In the genomic region with DNA sequence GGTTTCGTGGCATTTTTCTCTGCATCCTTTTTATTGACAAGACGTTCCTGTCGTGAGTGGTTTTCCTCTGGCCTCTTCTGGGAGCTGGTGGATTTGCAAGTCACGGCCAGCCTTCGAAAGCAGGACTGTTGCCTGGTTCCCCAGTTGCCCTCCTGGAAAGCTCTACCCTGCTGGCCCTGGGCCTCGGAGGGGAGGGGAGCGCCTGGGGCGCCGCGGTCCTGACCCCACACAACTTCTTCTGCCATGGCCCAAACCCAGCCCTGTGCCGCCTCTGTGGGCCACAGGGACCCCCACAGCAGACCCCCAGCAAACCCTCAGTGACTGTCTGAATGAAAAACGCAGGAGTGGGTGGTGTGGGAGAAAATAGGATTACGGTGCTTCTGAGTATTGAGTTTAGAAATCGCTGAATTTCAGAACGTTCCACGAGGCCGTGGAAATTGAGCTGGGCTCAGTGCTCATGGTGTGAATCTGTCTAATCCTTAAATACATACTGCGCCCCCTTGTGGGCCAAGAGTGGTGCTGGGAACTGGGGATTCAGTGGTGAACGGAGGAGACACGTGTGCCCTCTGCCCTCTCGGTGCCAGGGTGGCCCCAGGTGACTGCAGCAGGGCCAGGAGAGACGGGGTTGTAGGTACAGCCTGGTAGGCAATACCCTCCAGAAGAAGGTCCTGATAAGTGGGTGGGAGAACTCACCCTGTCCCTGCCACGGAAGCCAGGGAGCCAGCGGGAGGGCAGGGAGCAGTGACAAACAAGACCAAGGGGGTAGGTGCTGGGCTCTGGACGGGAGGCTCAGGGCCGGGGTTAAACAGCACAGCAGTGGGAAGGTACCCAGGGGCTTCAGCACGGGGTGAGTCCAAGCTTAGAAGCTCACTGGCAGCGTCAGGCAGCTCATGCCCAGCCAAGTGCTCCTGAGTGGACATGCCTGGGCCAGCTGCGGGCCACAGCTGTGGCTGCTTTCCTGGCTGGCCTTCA, we compare ENCODE assay signal across 8 cellular contexts.
A peak's percentile ranks its signal among the peaks of the same experiment; 100 is the strongest.
DNase-seq lines count a peak whose midpoint lies in the region; ATAC-seq and TF ChIP-seq lines count a peak whose summit lies in the region.

No MANE protein-coding gene starts in this region.

- no peaks in the 10 kb centered on the region for H3K79me2 ChIP-seq in OCI-LY1 (ENCODE audit: insufficient read depth, low read length)

- POLR2A ChIA-PET in HEK293T (lab: Yijun Ruan, JAX), result interaction anchor here (1.4 kb wide), 1 partner anchor 8 kb away, joined by 7 read pairs; no protein-coding TSS in a partner anchor

- no peak overlapping the region for H3K4me3 ChIP-seq in BE2C (ENCODE audit: low read depth, low read length)
- H3K4me3 ChIP-seq in OCI-LY1 (ENCODE audit: low read depth, low read length, poor library complexity, severe bottlenecking), result no peak overlapping the region
- H3K4me3 ChIP-seq in esophagus squamous epithelium, result no peak overlapping the region

- H3K9me3 ChIP-seq in BE2C (no peaks in the 10 kb centered on the region), OCI-LY1 (ENCODE audit: low read length) (no peaks in the 10 kb centered on the region), esophagus squamous epithelium (no peaks in the 10 kb centered on the region)

- TF ChIP-seq CTCF in BE2C (IDR thresholded peaks at IDR 0.05; ENCODE audit: low read depth, low read length) (peak; percentile 77), OCI-LY1 (IDR thresholded peaks at IDR 0.05; ENCODE audit: low read length) (peak; percentile 70), esophagus squamous epithelium (IDR thresholded peaks at IDR 0.05) (peak; percentile 34 to 69 (median 46)), nephron (IDR thresholded peaks at IDR 0.05; ENCODE audit: unreplicated experiment in 3 of 3) (peak; percentile 51 to 70 (median 62))

- H3K9me3 Mint-ChIP-seq in nephron, result no peaks in the 10 kb centered on the region

- 27 to 37% methylated on average over 18 to 20 of the region's 29 CpGs for WGBS in esophagus squamous epithelium, 2 donors

- no peaks in the 10 kb centered on the region for H3F3A ChIP-seq in OCI-LY1 (ENCODE audit: insufficient read depth, low read length)

- H3K4me1 ChIP-seq in BE2C (peaks cover 30% of the 10 kb centered on the region), OCI-LY1 (ENCODE audit: insufficient read depth, low read length, severe bottlenecking) (no peaks in the 10 kb centered on the region), esophagus squamous epithelium (peaks cover 1 to 14% (median 3%) of the 10 kb centered on the region in 3 donors)

- no peak overlapping the region for H3K27ac ChIP-seq in OCI-LY1 (ENCODE audit: low read depth, low read length, poor library complexity, severe bottlenecking)
- H3K27ac ChIP-seq in esophagus squamous epithelium, result no peak overlapping the region

- H3K27ac Mint-ChIP-seq in nephron, result no peak overlapping the region

- H3K36me3 ChIP-seq in BE2C, result no peaks in the 10 kb centered on the region
- H3K36me3 ChIP-seq in OCI-LY1 (ENCODE audit: insufficient read depth, low read length), result no peaks in the 10 kb centered on the region
- H3K36me3 ChIP-seq in esophagus squamous epithelium, result no peaks in the 10 kb centered on the region

- CTCF ChIA-PET in HEK293T (lab: Yijun Ruan, JAX), result interaction anchor here (0.6 to 1.4 kb wide), 4 partner anchors 9 to 159 kb away, joined by 3 to 5 read pairs (median 3); no protein-coding TSS in a partner anchor

- no peak overlapping the region for H2AFZ ChIP-seq in OCI-LY1 (ENCODE audit: low read length)

- H4K20me1 ChIP-seq in OCI-LY1 (ENCODE audit: insufficient read depth, low read length), result no peaks in the 10 kb centered on the region

- H3K4me1 Mint-ChIP-seq in nephron, result peaks cover 56% of the 10 kb centered on the region

- ATAC-seq in stimulated activated naive CD8-positive, alpha-beta T cell treated with anti-CD3 and anti-CD28 coated beads, Interleukin-15, Interleukin-2, amounts not matched to agents 100 U/mL and 50 U/mL, for 24 hours, result peak; percentile 82

- no peak for TF ChIP-seq POLR2A in esophagus squamous epithelium (IDR thresholded peaks at IDR 0.05)

- H3K36me3 Mint-ChIP-seq in nephron (ENCODE audit: low read depth), result no peaks in the 10 kb centered on the region

- H3K27me3 ChIP-seq in BE2C, result no peaks in the 10 kb centered on the region
- H3K27me3 ChIP-seq in OCI-LY1 (ENCODE audit: insufficient read depth, low read length), result no peaks in the 10 kb centered on the region
- H3K27me3 ChIP-seq in esophagus squamous epithelium, result peaks cover 0 to 39% (median 0%) of the 10 kb centered on the region in 4 donors

- no peaks in the 10 kb centered on the region for H3K9me2 ChIP-seq in OCI-LY1 (ENCODE audit: low read depth, low read length)

- H3K9ac ChIP-seq in OCI-LY1 (ENCODE audit: low read length), result no peak overlapping the region

- intact Hi-C loops in esophagus squamous epithelium (cut with DNase I), result loop anchor here (10.0 kb wide), 1 partner anchor 56 kb away; no protein-coding TSS in a partner anchor

- H3K4me3 Mint-ChIP-seq in nephron, result no peak overlapping the region

- peaks cover 39% of the 10 kb centered on the region for H3K27me3 Mint-ChIP-seq in nephron (ENCODE audit: low read depth)

- H3K4me2 ChIP-seq in OCI-LY1 (ENCODE audit: low read length), result no peak overlapping the region

- DNase-seq in BE2C (peak; percentile 83), HEK293T (ENCODE audit: extremely low spot score) (peak; percentile 86), activated T-cell treated with anti-CD3 and anti-CD28 coated beads for 24 hours (ENCODE audit: low read depth) (peak; percentile 65), esophagus squamous epithelium (lab: John Stamatoyannopoulos, UW) (no peak), DMS153 treated with DMSO at 0.1 percent for 48 hours (lab: John Stamatoyannopoulos, UW; ENCODE audit: unreplicated experiment) (no peak)
- DNase-seq in stimulated activated naive CD8-positive, alpha-beta T cell treated with anti-CD3 and anti-CD28 coated beads, Interleukin-15, Interleukin-2, amounts not matched to agents 100 U/mL and 50 U/mL, for 24 hours, result peak; percentile 80

TF ChIP-seq in HEK293T, 16 proteins besides CTCF, POLR2A, EP300 and RAD21:
- no peak for TF ChIP-seq ARNT (IDR thresholded peaks at IDR 0.05)
- TF ChIP-seq HDGF (IDR thresholded peaks at IDR 0.05; ENCODE audit: borderline replicate concordance), result no peak
- TF ChIP-seq BHLHE40 (IDR thresholded peaks at IDR 0.05; ENCODE audit: borderline replicate concordance), result no peak
- no peak for TF ChIP-seq FOXM1 (IDR thresholded peaks at IDR 0.05; ENCODE audit: borderline replicate concordance)
- TF ChIP-seq L3MBTL2 (conservative IDR thresholded peaks at IDR 0.05), result peak; percentile 75
- TF ChIP-seq TARDBP (IDR thresholded peaks at IDR 0.05), result no peak

Comparison
In these comparisons a context has a peak if more than half of its experiments do, and no peak if none do; other contexts are left out.
1. DNase-seq: peak in BE2C (single experiment), HEK293T (single experiment), activated T-cell treated with anti-CD3 and anti-CD28 coated beads for 24 hours (single experiment) and stimulated activated naive CD8-positive, alpha-beta T cell treated with anti-CD3 and anti-CD28 coated beads, Interleukin-15, Interleukin-2, amounts not matched to agents 100 U/mL and 50 U/mL, for 24 hours (single experiment); none in esophagus squamous epithelium (single experiment) and DMS153 treated with DMSO at 0.1 percent for 48 hours (single experiment).
2. Peak in every context shown above with its lines, with median percentiles within 50 percentile points of each other: CTCF ChIP-seq.